10 cellular contexts compared by ENCODE assay signal in genomic region chr22:36201630-36202312, GRCh38. TPM values are rescaled to one million over a fixed set of nuclear protein-coding genes. Genes with fewer than 3 reads are reported as not detected.
DNase-seq lines count a peak whose midpoint lies in the region; ATAC-seq and TF ChIP-seq lines count a peak whose summit lies in the region.
"Had no signal": no experiment of that assay in that cellular context is flagged by ENCODE, and none has a peak within 500 bp of the region (broad histone marks: within the 10 kb centered on the region; RNA-seq: fewer than 3 reads in every experiment).

Gene APOL4 (minus strand): TSS chr22:36201809. CDS start chr22:36201734, 75 bp downstream.

- intact Hi-C loops in dendritic cell treated with granulocyte-macrophage colony-stimulating factor and Interleukin-4, amounts not matched to agents 40 ng/mL and 50 ng/mL, for 4 days (cut with micrococcal nuclease): loop anchor here (2.0 kb wide), 1 partner anchor 19 kb away; no protein-coding TSS in a partner anchor
- intact Hi-C loops in upper lobe of right lung (cut with DNase I): no loop called here

- no peak within 1 kb of the TSS for H4K5ac ChIP-seq in mesendoderm (ENCODE audit: low read length)

- H4K8ac ChIP-seq in mesendoderm (ENCODE audit: low read depth, low read length): no peak within 1 kb of the TSS

- no peaks in the 10 kb centered on the region for H3K79me2 ChIP-seq in mesendoderm (ENCODE audit: control insufficient read depth, insufficient read depth, low read length)

- no peak within 1 kb of the TSS for H3K4me2 ChIP-seq in mesendoderm (ENCODE audit: low read length)

- no peaks in the 10 kb centered on the region for H3K27me3 ChIP-seq in mesendoderm (ENCODE audit: insufficient read depth, low read length, poor library complexity)
- H3K27me3 ChIP-seq in upper lobe of right lung: no peaks in the 10 kb centered on the region

- H3K27ac Mint-ChIP-seq in activated CD8-positive, alpha-beta memory T cell treated with anti-CD3 and anti-CD28 coated beads, Interleukin-2, amount 10 ng/mL, durations not matched to agents 7 days and 5 days: peak within 1 kb of the TSS; percentile 74
- peak within 1 kb of the TSS; percentile 84 for H3K27ac Mint-ChIP-seq in dendritic cell treated with granulocyte-macrophage colony-stimulating factor and Interleukin-4, amounts not matched to agents 40 ng/mL and 50 ng/mL, for 4 days
- H3K27ac Mint-ChIP-seq: CD4-positive, CD25-positive, alpha-beta regulatory T cell had no signal

- no peak within 1 kb of the TSS for H2BK5ac ChIP-seq in mesendoderm (ENCODE audit: low read length)

- peak; percentile 52 for ATAC-seq in activated CD8-positive, alpha-beta memory T cell treated with anti-CD3 and anti-CD28 coated beads, Interleukin-2, amount 10 ng/mL, durations not matched to agents 7 days and 5 days
- ATAC-seq in upper lobe of right lung (peak; percentile 85), GM19467 (IDR thresholded peaks at IDR 0.05; ENCODE audit: unreplicated experiment) (no peak)

- H3K36me3 ChIP-seq in mesendoderm (ENCODE audit: control insufficient read depth, insufficient read depth, low read length) (no peaks in the 10 kb centered on the region), upper lobe of right lung (no peaks in the 10 kb centered on the region)

- no peak for TF ChIP-seq CTCF in upper lobe of right lung (IDR thresholded peaks at IDR 0.05)

- peaks cover 65% of the 10 kb centered on the region for H3K4me1 Mint-ChIP-seq in activated CD8-positive, alpha-beta memory T cell treated with anti-CD3 and anti-CD28 coated beads, Interleukin-2, amount 10 ng/mL, durations not matched to agents 7 days and 5 days
- peaks cover 100% of the 10 kb centered on the region for H3K4me1 Mint-ChIP-seq in dendritic cell treated with granulocyte-macrophage colony-stimulating factor and Interleukin-4, amounts not matched to agents 40 ng/mL and 50 ng/mL, for 4 days (ENCODE audit: low read depth)

- no peak within 1 kb of the TSS for H2BK120ac ChIP-seq in mesendoderm (ENCODE audit: low read depth, low read length)

- H3K4me3 Mint-ChIP-seq in activated CD8-positive, alpha-beta memory T cell treated with anti-CD3 and anti-CD28 coated beads, Interleukin-2, amount 10 ng/mL, durations not matched to agents 7 days and 5 days: peak within 1 kb of the TSS; percentile 74
- peak within 1 kb of the TSS; percentile 81 for H3K4me3 Mint-ChIP-seq in dendritic cell treated with granulocyte-macrophage colony-stimulating factor and Interleukin-4, amounts not matched to agents 40 ng/mL and 50 ng/mL, for 4 days
- H3K4me3 Mint-ChIP-seq: CD4-positive, CD25-positive, alpha-beta regulatory T cell had no signal

- peak within 1 kb of the TSS; percentile 15 for H3K56ac ChIP-seq in mesendoderm (ENCODE audit: low read length)

- H3K23ac ChIP-seq in mesendoderm (ENCODE audit: low read length): no peak within 1 kb of the TSS

- no peak within 1 kb of the TSS for H2AK5ac ChIP-seq in mesendoderm (ENCODE audit: low read length)

- H3K4me3 ChIP-seq in mesendoderm (ENCODE audit: low read length): no peak within 1 kb of the TSS
- peak within 1 kb of the TSS; percentile 36 for H3K4me3 ChIP-seq in upper lobe of right lung

- peak; percentile 73 for DNase-seq in activated CD8-positive, alpha-beta memory T cell treated with anti-CD3 and anti-CD28 coated beads, Interleukin-2, amount 10 ng/mL, durations not matched to agents 7 days and 5 days
- no peak for DNase-seq in activated CD8-positive, alpha-beta memory T cell treated with anti-CD3 and anti-CD28 coated beads, Interleukin-2, amount 50 U/mL, for 48 hours
- DNase-seq in mesendoderm (no peak), upper lobe of right lung (peak; percentile 81), DMS53 treated with DMSO at 0.1 percent for 48 hours (lab: John Stamatoyannopoulos, UW; ENCODE audit: unreplicated experiment) (no peak)
- no peak for DNase-seq in activated T-cell treated with anti-CD3 and anti-CD28 coated beads, Interleukin-2, amount 50 U/mL, for 48 hours

- no peaks in the 10 kb centered on the region for H3K9me3 Mint-ChIP-seq in activated CD8-positive, alpha-beta memory T cell treated with anti-CD3 and anti-CD28 coated beads, Interleukin-2, amount 10 ng/mL, durations not matched to agents 7 days and 5 days (ENCODE audit: low read depth)
- no peaks in the 10 kb centered on the region for H3K9me3 Mint-ChIP-seq in dendritic cell treated with granulocyte-macrophage colony-stimulating factor and Interleukin-4, amounts not matched to agents 40 ng/mL and 50 ng/mL, for 4 days

- H3K27me3 Mint-ChIP-seq in activated CD8-positive, alpha-beta memory T cell treated with anti-CD3 and anti-CD28 coated beads, Interleukin-2, amount 10 ng/mL, durations not matched to agents 7 days and 5 days: no peaks in the 10 kb centered on the region
- H3K27me3 Mint-ChIP-seq in dendritic cell treated with granulocyte-macrophage colony-stimulating factor and Interleukin-4, amounts not matched to agents 40 ng/mL and 50 ng/mL, for 4 days: no peaks in the 10 kb centered on the region

- H3K4me1 ChIP-seq in mesendoderm (ENCODE audit: control insufficient read depth, low read depth, low read length) (peaks cover 4% of the 10 kb centered on the region), upper lobe of right lung (peaks cover 27% of the 10 kb centered on the region)

- CTCF ChIA-PET in activated CD8-positive, alpha-beta memory T cell treated with anti-CD3 and anti-CD28 coated beads, Interleukin-2, amount 10 ng/mL, durations not matched to agents 7 days and 5 days (lab: Charles Lee): interaction anchor here (0.9 to 3.3 kb wide), 3 partner anchors 11 to 75 kb away, joined by 4 to 10 read pairs (median 4); no protein-coding TSS in a partner anchor

- no peaks in the 10 kb centered on the region for H3K79me1 ChIP-seq in mesendoderm (ENCODE audit: low read length)

- H2BK15ac ChIP-seq in mesendoderm (replicated peaks; ENCODE audit: low read depth): no peak within 1 kb of the TSS

- no peak within 1 kb of the TSS for H3K27ac ChIP-seq in mesendoderm (ENCODE audit: low read depth, low read length)
- peak within 1 kb of the TSS; percentile 60 for H3K27ac ChIP-seq in upper lobe of right lung

- no peak within 1 kb of the TSS for H3K4ac ChIP-seq in mesendoderm (ENCODE audit: low read depth, low read length)

- no peak within 1 kb of the TSS for H3K9ac ChIP-seq in mesendoderm (ENCODE audit: low read length)

- no peaks in the 10 kb centered on the region for H3K9me3 ChIP-seq in upper lobe of right lung

- H3K18ac ChIP-seq in mesendoderm (ENCODE audit: low read length): no peak within 1 kb of the TSS

- no CpG with 5 or more reads among the region's 13 CpGs for WGBS in mesendoderm (ENCODE audit: extremely low coverage, insufficient coverage, low lambda C conversion rate)

- H3K36me3 Mint-ChIP-seq in activated CD8-positive, alpha-beta memory T cell treated with anti-CD3 and anti-CD28 coated beads, Interleukin-2, amount 10 ng/mL, durations not matched to agents 7 days and 5 days: peaks cover 10% of the 10 kb centered on the region
- H3K36me3 Mint-ChIP-seq in dendritic cell treated with granulocyte-macrophage colony-stimulating factor and Interleukin-4, amounts not matched to agents 40 ng/mL and 50 ng/mL, for 4 days (ENCODE audit: low read depth): peaks cover 48% of the 10 kb centered on the region
- H3K36me3 Mint-ChIP-seq: CD4-positive, CD25-positive, alpha-beta regulatory T cell had no signal

RNA-seq across cellular contexts. Expression of gene APOL4, which starts in this region (rescaled TPM):
- 10 to 100 TPM; 17.0 to 22.6 TPM for total RNA-seq in activated CD8-positive, alpha-beta memory T cell treated with anti-CD3 and anti-CD28 coated beads, Interleukin-2, amount 10 ng/mL, durations not matched to agents 7 days and 5 days
- 0.01 TPM for polyA plus RNA-seq in mesendoderm (2013, experiment 1 of 2)
- polyA plus RNA-seq in mesendoderm (2013, experiment 2 of 2): 0.01 TPM
- total RNA-seq in upper lobe of right lung: 14.3 TPM
- total RNA-seq: CD4-positive, CD25-positive, alpha-beta regulatory T cell; HT-29 had no signal
- polyA plus RNA-seq: CD4-positive, CD25-positive, alpha-beta regulatory T cell had no signal

Comparison
In these comparisons a context has a peak if more than half of its experiments do, and no peak if none do; other contexts are left out.
1. DNase-seq: peak in activated CD8-positive, alpha-beta memory T cell treated with anti-CD3 and anti-CD28 coated beads, Interleukin-2, amount 10 ng/mL, durations not matched to agents 7 days and 5 days (single experiment) and upper lobe of right lung (single experiment); none in activated CD8-positive, alpha-beta memory T cell treated with anti-CD3 and anti-CD28 coated beads, Interleukin-2, amount 50 U/mL, for 48 hours (single experiment), mesendoderm (single experiment), DMS53 treated with DMSO at 0.1 percent for 48 hours (single experiment) and activated T-cell treated with anti-CD3 and anti-CD28 coated beads, Interleukin-2, amount 50 U/mL, for 48 hours (0 of 2).